ENCODE assay signal across 8 cellular contexts in genomic region chr3:51538115-51538458, GRCh38. TPM values are rescaled to one million over a fixed set of nuclear protein-coding genes. Genes with fewer than 3 reads are reported as not detected.
DNase-seq lines count a peak whose midpoint lies in the region; ATAC-seq and TF ChIP-seq lines count a peak whose summit lies in the region.

No MANE protein-coding gene starts in this region.

- H3K27ac ChIP-seq in body of pancreas, result peak overlapping the region; percentile 33 to 92 (median 84)

- 0 to 2% methylated on average over 7 of the region's 7 CpGs for WGBS in body of pancreas, 2 donors

- DNase-seq in GM12864 (ENCODE audit: low read depth), result no peak
- no peak for DNase-seq in body of pancreas
- no peak for DNase-seq in kidney epithelial cell (ENCODE audit: low read depth)
- DNase-seq in stimulated activated naive CD8-positive, alpha-beta T cell treated with anti-CD3 and anti-CD28 coated beads, Interleukin-15, amount 100 ng/mL, for 72 hours, result peak; percentile 14 to 18
- no peak for DNase-seq in GF-D8 (lab: John Stamatoyannopoulos, UW)
- no peak for DNase-seq in medulla oblongata (ENCODE audit: extremely low spot score)

- peaks cover 24 to 28% (median 28%) of the 10 kb centered on the region in 3 donors for H3K4me1 Mint-ChIP-seq in IgD-negative memory B cell
- H3K4me1 Mint-ChIP-seq in stimulated activated naive CD8-positive, alpha-beta T cell treated with anti-CD3 and anti-CD28 coated beads, Interleukin-15, amount 100 ng/mL, for 72 hours, result peaks cover 44% of the 10 kb centered on the region

- H3K36me3 Mint-ChIP-seq in IgD-negative memory B cell, result peaks cover 4% of the 10 kb centered on the region

- no peaks in the 10 kb centered on the region for H3K27me3 ChIP-seq in body of pancreas
- no peaks in the 10 kb centered on the region for H3K27me3 ChIP-seq in kidney epithelial cell (ENCODE audit: control insufficient read depth, insufficient read depth, low read length)

- ATAC-seq in body of pancreas (peak; percentile 3), HG03139 (IDR thresholded peaks at IDR 0.05; ENCODE audit: unreplicated experiment) (no peak)
- ATAC-seq in stimulated activated naive CD8-positive, alpha-beta T cell treated with anti-CD3 and anti-CD28 coated beads, Interleukin-15, amount 100 ng/mL, for 72 hours, result peak; percentile 48

- H3K27ac Mint-ChIP-seq in IgD-negative memory B cell, result peak overlapping the region; percentile 33 to 93 (median 67)
- H3K27ac Mint-ChIP-seq in stimulated activated naive CD8-positive, alpha-beta T cell treated with anti-CD3 and anti-CD28 coated beads, Interleukin-15, amount 100 ng/mL, for 72 hours, result peak overlapping the region; percentile 95 to 97

- intact Hi-C loops in body of pancreas (cut with DNase I), result no loop called here

- TF ChIP-seq POLR2A in body of pancreas (IDR thresholded peaks at IDR 0.05), result no peak

- H3K9me3 ChIP-seq in body of pancreas, result no peaks in the 10 kb centered on the region

- H3K4me3 ChIP-seq in GM12864 (ENCODE audit: low read depth, low read length) (peak overlapping the region; percentile 73), body of pancreas (peak overlapping the region; percentile 28 to 47), kidney epithelial cell (ENCODE audit: low read depth, low read length) (peak overlapping the region; percentile 70)

- no peaks in the 10 kb centered on the region for H3K36me3 ChIP-seq in body of pancreas (replicated peaks in 1 of 2; ENCODE audit: insufficient read depth in 1 of 2, low read depth in 2 of 2)
- no peaks in the 10 kb centered on the region for H3K36me3 ChIP-seq in kidney epithelial cell (ENCODE audit: control insufficient read depth, insufficient read depth, low read length)

- H3K9me3 Mint-ChIP-seq in IgD-negative memory B cell, result no peaks in the 10 kb centered on the region
- no peaks in the 10 kb centered on the region for H3K9me3 Mint-ChIP-seq in stimulated activated naive CD8-positive, alpha-beta T cell treated with anti-CD3 and anti-CD28 coated beads, Interleukin-15, amount 100 ng/mL, for 72 hours

- H3K4me1 ChIP-seq in body of pancreas, result peaks cover 22% of the 10 kb centered on the region

- TF ChIP-seq CTCF in GM12864 (IDR thresholded peaks at IDR 0.05; ENCODE audit: low read depth, low read length, missing control alignments) (no peak), body of pancreas (IDR thresholded peaks at IDR 0.05) (no peak), kidney epithelial cell (IDR thresholded peaks at IDR 0.05; ENCODE audit: insufficient read depth, low read length, poor library complexity, severe bottlenecking) (no peak)

- no peaks in the 10 kb centered on the region for H3K27me3 Mint-ChIP-seq in IgD-negative memory B cell
- peaks cover under 1% of the 10 kb centered on the region for H3K27me3 Mint-ChIP-seq in stimulated activated naive CD8-positive, alpha-beta T cell treated with anti-CD3 and anti-CD28 coated beads, Interleukin-15, amount 100 ng/mL, for 72 hours

- peak overlapping the region; percentile 84 to 97 (median 90) for H3K4me3 Mint-ChIP-seq in IgD-negative memory B cell
- peak overlapping the region; percentile 81 for H3K4me3 Mint-ChIP-seq in stimulated activated naive CD8-positive, alpha-beta T cell treated with anti-CD3 and anti-CD28 coated beads, Interleukin-15, amount 100 ng/mL, for 72 hours

RNA-seq across cellular contexts. Expression of gene RAD54L2, which starts 0.4 kb away (rescaled TPM):
- 15.0 TPM for polyA plus RNA-seq in IgD-negative memory B cell
- 10 to 100 TPM; 15.8 to 25.7 TPM for total RNA-seq in body of pancreas
- 20.5 TPM in 2 replicates for total RNA-seq in kidney epithelial cell

RNA-seq across cellular contexts. Expression of gene DCAF1, which starts 38.3 kb away (rescaled TPM):
- 12.1 TPM for polyA plus RNA-seq in IgD-negative memory B cell
- total RNA-seq in body of pancreas, result 1 to 10 TPM; 7.5 to 9.6 TPM
- total RNA-seq in kidney epithelial cell, result 16.3 and 18.2 TPM in 2 replicates

Comparison
In these comparisons a context has a peak if more than half of its experiments do, and no peak if none do; other contexts are left out.
1. DNase-seq: peak in stimulated activated naive CD8-positive, alpha-beta T cell treated with anti-CD3 and anti-CD28 coated beads, Interleukin-15, amount 100 ng/mL, for 72 hours (2 of 2); none in GM12864 (single experiment), body of pancreas (0 of 4), kidney epithelial cell (single experiment), GF-D8 (single experiment) and medulla oblongata (single experiment).
2. Peak in every context shown above with its lines, with median percentiles within 50 percentile points of each other: H3K4me3 ChIP-seq.